Comparison of ENCODE assay signal across 19 cellular contexts in genomic region chr1:202286622-202287097, GRCh38. TPM values are rescaled to one million over a fixed set of nuclear protein-coding genes. Genes with fewer than 3 reads are reported as not detected.
A peak's percentile ranks its signal among the peaks of the same experiment; 100 is the strongest.
DNase-seq lines count a peak whose midpoint lies in the region; ATAC-seq and TF ChIP-seq lines count a peak whose summit lies in the region.
"Had no signal": no experiment of that assay in that cellular context is flagged by ENCODE, and none has a peak within 500 bp of the region (broad histone marks: within the 10 kb centered on the region; RNA-seq: fewer than 3 reads in every experiment).

No MANE protein-coding gene starts in this region.

- H3K4me1 ChIP-seq in adrenal gland (replicated peaks in 1 of 2) (peaks cover 12 to 35% of the 10 kb centered on the region in 2 donors), gastroesophageal sphincter (no peaks in the 10 kb centered on the region), Karpas-422 (ENCODE audit: low read length) (peaks cover 26% of the 10 kb centered on the region)
- H3K4me1 ChIP-seq in CD8-positive, alpha-beta T cell (ENCODE audit: insufficient read depth, low read length): peaks cover 15% of the 10 kb centered on the region
- H3K4me1 ChIP-seq: HAP-1 had no signal

- WGBS in adrenal gland, 4 donors: 13 to 30% (median 21%) methylated on average over 6 of the region's 6 CpGs
- 68 to 100% methylated on average over 4 to 5 of the region's 6 CpGs for WGBS in gastroesophageal sphincter (ENCODE audit: low coverage in 1 of 2), 2 donors

- H2AFZ ChIP-seq in Karpas-422 (ENCODE audit: low read length): no peak overlapping the region

- H3K36me3 ChIP-seq in adrenal gland (replicated peaks in 1 of 2) (no peaks in the 10 kb centered on the region), gastroesophageal sphincter (no peaks in the 10 kb centered on the region), Karpas-422 (ENCODE audit: insufficient read depth, low read length) (no peaks in the 10 kb centered on the region)
- no peaks in the 10 kb centered on the region for H3K36me3 ChIP-seq in CD8-positive, alpha-beta T cell (ENCODE audit: insufficient read depth, low read length)
- H3K36me3 ChIP-seq: HAP-1 had no signal

- no peaks in the 10 kb centered on the region for H3K9me3 ChIP-seq in adrenal gland (replicated peaks in 1 of 3)
- H3K9me3 ChIP-seq in gastroesophageal sphincter: no peaks in the 10 kb centered on the region
- no peaks in the 10 kb centered on the region for H3K9me3 ChIP-seq in CD8-positive, alpha-beta T cell (ENCODE audit: low read length)
- H3K9me3 ChIP-seq in Karpas-422 (ENCODE audit: low read length): no peaks in the 10 kb centered on the region
- H3K9me3 ChIP-seq: HAP-1 had no signal

- intact Hi-C loops in adrenal gland (cut with DNase I): no loop called here
- intact Hi-C loops in CD8-positive, alpha-beta T cell (cut with DNase I, micrococcal nuclease): no loop called here

- H4K20me1 ChIP-seq in Karpas-422 (ENCODE audit: insufficient read depth, low read depth, low read length): no peaks in the 10 kb centered on the region

- peaks cover 73% of the 10 kb centered on the region for H3K4me1 Mint-ChIP-seq in nephron
- H3K4me1 Mint-ChIP-seq in CD8-positive, alpha-beta T cell (ENCODE audit: low read depth): peaks cover 18% of the 10 kb centered on the region

- no peaks in the 10 kb centered on the region for H3K27me3 ChIP-seq in adrenal gland
- H3K27me3 ChIP-seq in gastroesophageal sphincter: no peaks in the 10 kb centered on the region
- no peaks in the 10 kb centered on the region for H3K27me3 ChIP-seq in CD8-positive, alpha-beta T cell (ENCODE audit: insufficient read depth, low read length)
- no peaks in the 10 kb centered on the region for H3K27me3 ChIP-seq in Karpas-422 (ENCODE audit: low read length)

- POLR2A ChIA-PET in CD8-positive, alpha-beta T cell (lab: Charles Lee): no interaction called here

- H3K36me3 Mint-ChIP-seq in nephron (ENCODE audit: low read depth): no peaks in the 10 kb centered on the region
- H3K36me3 Mint-ChIP-seq in CD8-positive, alpha-beta T cell: no peaks in the 10 kb centered on the region
- H3K36me3 Mint-ChIP-seq: memory B cell had no signal

- H3K4me3 ChIP-seq in adrenal gland (no peak overlapping the region), gastroesophageal sphincter (no peak overlapping the region), Karpas-422 (ENCODE audit: low read length) (no peak overlapping the region)
- no peak overlapping the region for H3K4me3 ChIP-seq in CD8-positive, alpha-beta T cell (ENCODE audit: low read depth, low read length)
- H3K4me3 ChIP-seq: HAP-1 had no signal

- peak overlapping the region in 2 of 3 experiments; percentile 34 to 40 for H3K4me3 Mint-ChIP-seq in nephron
- H3K4me3 Mint-ChIP-seq in CD8-positive, alpha-beta T cell: no peak overlapping the region
- H3K4me3 Mint-ChIP-seq: activated CD4-positive, alpha-beta memory T cell treated with anti-CD3 and anti-CD28 coated beads, Interleukin-2, amount 10 ng/mL, durations not matched to agents 7 days and 5 days; dendritic cell treated with granulocyte-macrophage colony-stimulating factor and Interleukin-4, amounts not matched to agents 40 ng/mL and 50 ng/mL, for 4 days; memory B cell; T-helper 1 cell treated with Interleukin-12 subunit alpha and Interleukin-12 subunit beta and Interleukin-4 antibody, amounts not matched to agents 30 μg/mL and 1 μg/mL, for 36 hours had no signal

- TF ChIP-seq CTCF in adrenal gland (IDR thresholded peaks at IDR 0.05) (no peak), gastroesophageal sphincter (IDR thresholded peaks at IDR 0.05) (no peak), nephron (IDR thresholded peaks at IDR 0.05; ENCODE audit: unreplicated experiment in 3 of 3) (no peak)
- TF ChIP-seq CTCF in CD8-positive, alpha-beta T cell (IDR thresholded peaks at IDR 0.05): no peak

- no peaks in the 10 kb centered on the region for H3K79me2 ChIP-seq in Karpas-422 (ENCODE audit: low read length)

- TF ChIP-seq POLR2A in adrenal gland (IDR thresholded peaks at IDR 0.05) (no peak), gastroesophageal sphincter (IDR thresholded peaks at IDR 0.05) (no peak)

- peaks cover 16% of the 10 kb centered on the region for H3K27me3 Mint-ChIP-seq in nephron (ENCODE audit: low read depth)
- H3K27me3 Mint-ChIP-seq in CD8-positive, alpha-beta T cell (ENCODE audit: low read depth): no peaks in the 10 kb centered on the region

- CTCF ChIA-PET in CD8-positive, alpha-beta T cell (lab: Charles Lee): interaction anchor here (0.6 to 6.2 kb wide), 4 partner anchors 12 to 222 kb away, joined by 3 to 38 read pairs (median 4); no protein-coding TSS in a partner anchor

- no peak overlapping the region for H3K4me2 ChIP-seq in Karpas-422 (ENCODE audit: low read depth, low read length, poor library complexity, severe bottlenecking)

- TF ChIP-seq EP300 in gastroesophageal sphincter (IDR thresholded peaks at IDR 0.05): no peak

- H3K27ac ChIP-seq in adrenal gland: peak overlapping the region in 3 of 5 donors; percentile 10 to 76 (median 64)
- no peak overlapping the region for H3K27ac ChIP-seq in gastroesophageal sphincter
- H3K27ac ChIP-seq in CD8-positive, alpha-beta T cell (ENCODE audit: low read depth, low read length): no peak overlapping the region
- no peak overlapping the region for H3K27ac ChIP-seq in Karpas-422 (ENCODE audit: low read length)

- peak overlapping the region; percentile 31 to 64 (median 61) for H3K27ac Mint-ChIP-seq in nephron
- no peak overlapping the region for H3K27ac Mint-ChIP-seq in CD8-positive, alpha-beta T cell
- H3K27ac Mint-ChIP-seq: activated CD4-positive, alpha-beta memory T cell treated with anti-CD3 and anti-CD28 coated beads, Interleukin-2, amount 10 ng/mL, durations not matched to agents 7 days and 5 days; dendritic cell treated with granulocyte-macrophage colony-stimulating factor and Interleukin-4, amounts not matched to agents 40 ng/mL and 50 ng/mL, for 4 days; memory B cell; T-helper 1 cell treated with Interleukin-12 subunit alpha and Interleukin-12 subunit beta and Interleukin-4 antibody, amounts not matched to agents 30 μg/mL and 1 μg/mL, for 36 hours had no signal

- H3K9ac ChIP-seq in Karpas-422 (ENCODE audit: low read length): no peak overlapping the region

- H3K9me2 ChIP-seq in Karpas-422 (replicated peaks; ENCODE audit: insufficient read depth, low read length): no peaks in the 10 kb centered on the region

- ATAC-seq in gastroesophageal sphincter (peak; percentile 38), GM21390 (IDR thresholded peaks at IDR 0.05; ENCODE audit: unreplicated experiment) (no peak)
- no peak for ATAC-seq in CD8-positive, alpha-beta T cell

- DNase-seq in AG08396 (ENCODE audit: low spot score) (peak; percentile 48), adrenal gland (peak; percentile 42 to 88 (median 77)), mesenteric fat pad (ENCODE audit: low spot score) (no peak), Karpas-422 (no peak)
- DNase-seq in CD8-positive, alpha-beta T cell: no peak
- DNase-seq: activated CD4-positive, alpha-beta memory T cell treated with anti-CD3 and anti-CD28 coated beads, Interleukin-2, amount 10 ng/mL, durations not matched to agents 7 days and 5 days; activated naive CD4-positive, alpha-beta T cell; DND-41; Kasumi-1; NCI-H2081; retina; trophoblast cell had no signal

- H3K9me3 Mint-ChIP-seq in nephron: no peaks in the 10 kb centered on the region
- H3K9me3 Mint-ChIP-seq in CD8-positive, alpha-beta T cell: no peaks in the 10 kb centered on the region
- H3K9me3 Mint-ChIP-seq: activated CD4-positive, alpha-beta memory T cell treated with anti-CD3 and anti-CD28 coated beads, Interleukin-2, amount 10 ng/mL, durations not matched to agents 7 days and 5 days; dendritic cell treated with granulocyte-macrophage colony-stimulating factor and Interleukin-4, amounts not matched to agents 40 ng/mL and 50 ng/mL, for 4 days; memory B cell; T-helper 1 cell treated with Interleukin-12 subunit alpha and Interleukin-12 subunit beta and Interleukin-4 antibody, amounts not matched to agents 30 μg/mL and 1 μg/mL, for 36 hours had no signal

RNA-seq across cellular contexts. Expression of gene UBE2T, which starts 55.1 kb away (rescaled TPM):
- total RNA-seq in adrenal gland (10 to 100 TPM in 1 of 8 donors, 1 to 10 TPM in 7; 2.2 to 12.1 (median 3.4) TPM), gastroesophageal sphincter (1 to 10 TPM in 3 of 4 donors, not detected in 1; 1.7 to 7.3 (median 6.4) TPM), mesenteric fat pad (2.0 TPM)
- 1 to 10 TPM; 3.0 to 7.7 (median 4.5) TPM for polyA plus RNA-seq in adrenal gland
- under 1 TPM; 0.54 to 0.67 TPM for total RNA-seq in CD8-positive, alpha-beta T cell
- 55.2 and 79.9 TPM in 2 replicates for total RNA-seq in Karpas-422 (2014; rRNA removed; shearing (Covaris generic); ENCODE audit: low replicate concordance)

Comparison
In these comparisons a context has a peak if more than half of its experiments do, and no peak if none do; other contexts are left out.
1. DNase-seq: peak in AG08396 (single experiment) and adrenal gland (7 of 7); none in mesenteric fat pad (single experiment), CD8-positive, alpha-beta T cell (0 of 7) and Karpas-422 (single experiment).
2. H3K27ac ChIP-seq: peak in adrenal gland (3 of 5); none in gastroesophageal sphincter (0 of 4), CD8-positive, alpha-beta T cell (single experiment) and Karpas-422 (single experiment).